ENCODE assay signal across 1 cellular context in genomic region chr7:22582860-22583640, GRCh38.
TF ChIP-seq lines count a peak whose summit lies in the region.

No MANE protein-coding gene starts in this region.

TF ChIP-seq in SK-N-SH, 30 proteins besides CTCF, POLR2A, EP300 and RAD21 (continued from another document):
- TF ChIP-seq NRF1 (IDR thresholded peaks at IDR 0.05; ENCODE audit: low read depth, low read length) (no peak), FOSL2 (IDR thresholded peaks at IDR 0.05; ENCODE audit: borderline replicate concordance, low read depth) (no peak)
